Comparison of ENCODE assay signal across 1 cellular context in the genomic region with DNA sequence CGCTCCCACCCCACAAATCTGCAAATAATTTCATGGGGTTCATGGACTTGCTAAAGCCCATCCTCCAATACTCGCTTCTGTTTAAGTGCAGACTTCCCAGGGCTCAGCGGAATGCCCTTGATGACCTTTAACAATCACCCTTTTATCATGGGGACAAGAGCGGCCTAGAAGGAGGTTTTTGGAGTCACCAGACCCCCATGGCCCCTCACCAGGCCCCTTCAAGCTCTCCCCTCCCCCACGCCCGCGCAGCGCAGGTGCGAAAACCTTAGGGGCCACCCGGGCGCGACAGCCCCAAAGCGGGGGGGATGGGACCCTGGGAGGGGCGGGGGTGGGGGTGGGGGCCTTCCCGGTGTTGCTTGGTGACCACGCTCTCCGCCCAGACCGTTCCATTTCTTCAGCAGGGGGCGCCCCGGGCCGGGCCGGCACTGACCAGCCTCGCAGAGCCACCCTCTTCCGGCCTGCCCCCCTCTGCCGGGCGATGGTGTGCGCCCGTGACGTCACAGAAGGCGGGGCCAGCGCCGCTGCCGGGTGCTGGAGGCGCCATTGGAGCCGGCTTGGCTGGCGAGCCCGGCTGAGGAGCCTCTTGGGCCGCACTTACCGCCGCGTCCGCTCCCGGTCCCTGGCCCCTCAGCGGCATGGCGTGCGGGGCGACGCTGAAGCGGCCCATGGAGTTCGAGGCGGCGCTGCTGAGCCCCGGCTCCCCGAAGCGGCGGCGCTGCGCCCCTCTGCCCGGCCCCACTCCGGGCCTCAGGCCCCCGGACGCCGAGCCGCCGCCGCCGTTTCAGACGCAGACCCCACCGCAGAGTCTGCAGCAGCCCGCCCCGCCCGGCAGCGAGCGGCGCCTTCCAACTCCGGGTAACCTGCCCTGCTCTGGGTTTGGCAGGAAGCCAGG.
TF ChIP-seq lines count a peak whose summit lies in the region.

Gene AKIRIN1, plus strand, starts transcription at position 531 of the 892 bp plus-strand sequence. Its CDS starts 105 bp downstream, at position 636.

TF ChIP-seq in HepG2, 621 proteins besides CTCF, POLR2A, EP300 and RAD21 (continued from another document and continues in another):
- TF ChIP-seq SALL1 (CRISPR knock-in tag; IDR thresholded peaks at IDR 0.05), result peak; percentile 80
- peak; percentile 87 for TF ChIP-seq ELF1 (CRISPR knock-in tag; IDR thresholded peaks at IDR 0.05)
- no peak for TF ChIP-seq NONO (IDR thresholded peaks at IDR 0.05)
- TF ChIP-seq NONO (CRISPR knock-in tag; conservative IDR thresholded peaks at IDR 0.05), result peak; percentile 77
- peak; percentile 98 for TF ChIP-seq BHLHE40 (IDR thresholded peaks at IDR 0.05; ENCODE audit: low read length)
- no peak for TF ChIP-seq MLLT10 (CRISPR knock-in tag; IDR thresholded peaks at IDR 0.05)
- TF ChIP-seq ELF4 (CRISPR knock-in tag; IDR thresholded peaks at IDR 0.05; ENCODE audit: borderline replicate concordance), result peak; percentile 23; the same call in 1 of the 2 replicates
- no peak for TF ChIP-seq ZNF780A (CRISPR knock-in tag; IDR thresholded peaks at IDR 0.05)
- TF ChIP-seq ZNF644 (CRISPR knock-in tag; IDR thresholded peaks at IDR 0.05; ENCODE audit: low read depth), result no peak
- peak; percentile 82 for TF ChIP-seq SPEN (CRISPR knock-in tag; IDR thresholded peaks at IDR 0.05; ENCODE audit: low read depth)
- 0 out of 2 replicates have a peak, but pooled peaks have one; percentile 30 for TF ChIP-seq CEBPG (CRISPR knock-in tag; IDR thresholded peaks at IDR 0.05)
- TF ChIP-seq JARID2 (CRISPR knock-in tag; IDR thresholded peaks at IDR 0.05; ENCODE audit: insufficient replicate concordance), result peak; percentile 19
- peak; percentile 63 for TF ChIP-seq ELF3 (CRISPR knock-in tag; IDR thresholded peaks at IDR 0.05)
- TF ChIP-seq THAP9 (CRISPR knock-in tag; IDR thresholded peaks at IDR 0.05; ENCODE audit: borderline replicate concordance), result peak; percentile 33; the same call in 1 of the 2 replicates
- TF ChIP-seq ZBTB10 (CRISPR knock-in tag; IDR thresholded peaks at IDR 0.05; ENCODE audit: borderline replicate concordance), result no peak
- TF ChIP-seq ESRRA (CRISPR knock-in tag; IDR thresholded peaks at IDR 0.05; ENCODE audit: low read depth), result 0 out of 2 replicates have a peak, but pooled peaks have one; percentile 54
- peak; percentile 74 for TF ChIP-seq THAP11 (CRISPR knock-in tag; IDR thresholded peaks at IDR 0.05)
- TF ChIP-seq PHF21A (CRISPR knock-in tag; IDR thresholded peaks at IDR 0.05), result peak; percentile 29; the same call in 1 of the 2 replicates
- peak; percentile 34 for TF ChIP-seq RFX1 (IDR thresholded peaks at IDR 0.05)
- no peak for TF ChIP-seq ZNF337 (CRISPR knock-in tag; IDR thresholded peaks at IDR 0.05; ENCODE audit: borderline replicate concordance, low read depth)
- TF ChIP-seq ZNF784 (CRISPR knock-in tag; IDR thresholded peaks at IDR 0.05; ENCODE audit: borderline replicate concordance), result 0 out of 2 replicates have a peak, but pooled peaks have one; percentile 75
- TF ChIP-seq KMT2B (CRISPR knock-in tag; IDR thresholded peaks at IDR 0.05), result peak; percentile 57; the same call in 1 of the 2 replicates
- TF ChIP-seq SMAD1 (CRISPR knock-in tag; IDR thresholded peaks at IDR 0.05; ENCODE audit: borderline replicate concordance, low read depth), result peak; percentile 65; the same call in 1 of the 2 replicates
- TF ChIP-seq ZXDC (CRISPR knock-in tag; IDR thresholded peaks at IDR 0.05), result peak; percentile 53; the same call in 1 of the 2 replicates
- TF ChIP-seq RXRB (CRISPR knock-in tag; IDR thresholded peaks at IDR 0.05; ENCODE audit: borderline replicate concordance), result 0 out of 2 replicates have a peak, but pooled peaks have one; percentile 29
- no peak for TF ChIP-seq FOXA1 (IDR thresholded peaks at IDR 0.05)
- TF ChIP-seq FOXA1 (CRISPR knock-in tag; IDR thresholded peaks at IDR 0.05), result 0 out of 2 replicates have a peak, but pooled peaks have one; percentile 4
- peak; percentile 79 for TF ChIP-seq ARNT2 (CRISPR knock-in tag; IDR thresholded peaks at IDR 0.05; ENCODE audit: low read depth)
- no peak for TF ChIP-seq RELA (CRISPR knock-in tag; IDR thresholded peaks at IDR 0.05)
- peak; percentile 88 for TF ChIP-seq GABPB1 (CRISPR knock-in tag; IDR thresholded peaks at IDR 0.05)
- TF ChIP-seq ATF2 (CRISPR knock-in tag; IDR thresholded peaks at IDR 0.05), result peak; percentile 91
- peak in 1 of 2 experiments; percentile 50; a peak in 1 of 4 replicates for TF ChIP-seq KLF16 (CRISPR knock-in tag; IDR thresholded peaks at IDR 0.05)
- no peak for TF ChIP-seq HOXA9 (CRISPR knock-in tag; IDR thresholded peaks at IDR 0.05; ENCODE audit: borderline replicate concordance)
- TF ChIP-seq, protein P1, sequence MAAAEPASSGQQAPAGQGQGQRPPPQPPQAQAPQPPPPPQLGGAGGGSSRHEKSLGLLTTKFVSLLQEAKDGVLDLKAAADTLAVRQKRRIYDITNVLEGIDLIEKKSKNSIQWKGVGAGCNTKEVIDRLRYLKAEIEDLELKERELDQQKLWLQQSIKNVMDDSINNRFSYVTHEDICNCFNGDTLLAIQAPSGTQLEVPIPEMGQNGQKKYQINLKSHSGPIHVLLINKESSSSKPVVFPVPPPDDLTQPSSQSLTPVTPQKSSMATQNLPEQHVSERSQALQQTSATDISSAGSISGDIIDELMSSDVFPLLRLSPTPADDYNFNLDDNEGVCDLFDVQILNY (CRISPR knock-in tag; conservative IDR thresholded peaks at IDR 0.05), result peak; percentile 71; the same call in 1 of the 2 replicates
- no peak for TF ChIP-seq ZNF614 (CRISPR knock-in tag; IDR thresholded peaks at IDR 0.05; ENCODE audit: borderline replicate concordance)
- no peak for TF ChIP-seq MAFF (IDR thresholded peaks at IDR 0.05; ENCODE audit: low read depth, low read length)
- peak; percentile 83; the same call in 1 of the 2 replicates for TF ChIP-seq NFKB2 (CRISPR knock-in tag; IDR thresholded peaks at IDR 0.05; ENCODE audit: borderline replicate concordance)
- peak; percentile 76; the same call in 1 of the 2 replicates for TF ChIP-seq ZNF225 (CRISPR knock-in tag; IDR thresholded peaks at IDR 0.05)
- TF ChIP-seq FOSL2 (CRISPR knock-in tag; IDR thresholded peaks at IDR 0.05), result peak; percentile 41; the same call in 1 of the 2 replicates
- no peak for TF ChIP-seq ZNF605 (CRISPR knock-in tag; IDR thresholded peaks at IDR 0.05)
- no peak for TF ChIP-seq ZNF777 (CRISPR knock-in tag; IDR thresholded peaks at IDR 0.05)
- peak; percentile 81; the same call in 1 of the 2 replicates for TF ChIP-seq KDM3A (CRISPR knock-in tag; IDR thresholded peaks at IDR 0.05; ENCODE audit: low read depth)
- TF ChIP-seq LCORL (IDR thresholded peaks at IDR 0.05), result no peak
- TF ChIP-seq LCORL (CRISPR knock-in tag; IDR thresholded peaks at IDR 0.05), result peak; percentile 17; the same call in 1 of the 2 replicates
- TF ChIP-seq, protein P2, sequence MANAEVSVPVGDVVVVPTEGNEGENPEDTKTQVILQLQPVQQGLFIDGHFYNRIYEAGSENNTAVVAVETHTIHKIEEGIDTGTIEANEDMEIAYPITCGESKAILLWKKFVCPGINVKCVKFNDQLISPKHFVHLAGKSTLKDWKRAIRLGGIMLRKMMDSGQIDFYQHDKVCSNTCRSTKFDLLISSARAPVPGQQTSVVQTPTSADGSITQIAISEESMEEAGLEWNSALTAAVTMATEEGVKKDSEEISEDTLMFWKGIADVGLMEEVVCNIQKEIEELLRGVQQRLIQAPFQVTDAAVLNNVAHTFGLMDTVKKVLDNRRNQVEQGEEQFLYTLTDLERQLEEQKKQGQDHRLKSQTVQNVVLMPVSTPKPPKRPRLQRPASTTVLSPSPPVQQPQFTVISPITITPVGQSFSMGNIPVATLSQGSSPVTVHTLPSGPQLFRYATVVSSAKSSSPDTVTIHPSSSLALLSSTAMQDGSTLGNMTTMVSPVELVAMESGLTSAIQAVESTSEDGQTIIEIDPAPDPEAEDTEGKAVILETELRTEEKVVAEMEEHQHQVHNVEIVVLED (CRISPR knock-in tag; IDR thresholded peaks at IDR 0.05; ENCODE audit: borderline replicate concordance), result peak; percentile 57; the same call in 1 of the 2 replicates
- TF ChIP-seq ATF7 (IDR thresholded peaks at IDR 0.05), result peak; percentile 88
- TF ChIP-seq ATF7 (CRISPR knock-in tag; IDR thresholded peaks at IDR 0.05), result peak; percentile 77; the same call in 1 of the 2 replicates
- TF ChIP-seq ZNF513 (CRISPR knock-in tag; conservative IDR thresholded peaks at IDR 0.05), result peak; percentile 81; the same call in 1 of the 2 replicates
- no peak for TF ChIP-seq NR1H2 (CRISPR knock-in tag; IDR thresholded peaks at IDR 0.05; ENCODE audit: borderline replicate concordance, low read depth)
